Comparison of ENCODE assay signal across 8 cellular contexts in the genomic region with DNA sequence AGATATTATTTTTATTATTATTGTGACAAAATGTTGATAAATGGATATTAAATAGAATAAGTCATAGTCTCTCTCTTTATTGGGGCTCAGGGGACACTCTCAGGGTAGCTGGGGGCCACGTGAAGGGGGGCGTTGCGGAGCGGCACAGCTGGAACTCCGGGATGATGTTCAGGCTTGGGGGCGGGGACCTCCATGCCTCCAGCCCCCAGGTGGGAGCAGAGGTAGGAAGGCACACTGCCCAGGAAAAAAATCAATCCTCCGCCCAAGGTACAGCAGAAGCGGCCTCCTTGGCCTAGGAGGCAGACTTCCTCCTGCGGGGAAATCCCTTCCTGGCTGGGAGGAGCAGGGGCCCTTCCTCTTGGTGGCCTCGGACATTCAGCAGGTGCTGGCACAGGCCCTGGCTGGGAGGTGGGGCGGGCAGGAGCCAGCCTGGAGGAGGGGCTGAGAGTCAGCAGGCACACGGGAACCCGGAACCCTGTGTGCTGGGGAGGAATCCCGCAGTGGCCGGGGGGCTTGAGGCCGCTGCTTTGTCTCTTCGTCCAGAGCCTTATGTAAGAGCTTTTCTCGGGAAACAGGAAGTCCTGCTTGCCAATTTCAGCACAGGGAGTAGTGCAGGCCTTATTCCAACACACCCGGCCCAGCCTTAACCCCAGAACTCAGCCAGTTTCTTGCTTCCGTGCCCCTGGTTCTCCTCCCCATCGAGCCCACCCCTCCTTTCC. TPM values are rescaled to one million over a fixed set of nuclear protein-coding genes. Genes with fewer than 3 reads are reported as not detected.
DNase-seq lines count a peak whose midpoint lies in the region; ATAC-seq, FAIRE-seq and TF ChIP-seq lines count a peak whose summit lies in the region.

No MANE protein-coding gene starts in this region.

- peak; percentile 52 for ATAC-seq in RWPE2 (ENCODE audit: low read depth)
- ATAC-seq in HG03342 (IDR thresholded peaks at IDR 0.05; ENCODE audit: unreplicated experiment), result no peak

- H3K36me3 ChIP-seq in RWPE2 (ENCODE audit: low read depth), result no peaks in the 10 kb centered on the region; the same call in 1 of the 2 replicates
- H3K36me3 ChIP-seq in endocrine pancreas (ENCODE audit: control insufficient read depth, insufficient read depth, low read length), result no peaks in the 10 kb centered on the region
- H3K36me3 ChIP-seq in thymus (ENCODE audit: control insufficient read depth, insufficient read depth), result no peaks in the 10 kb centered on the region

- H3K27me3 ChIP-seq in RWPE2 (ENCODE audit: insufficient read depth, poor library complexity, severe bottlenecking) (no peaks in the 10 kb centered on the region), endocrine pancreas (ENCODE audit: control insufficient read depth, insufficient read depth, low read length) (no peaks in the 10 kb centered on the region), thymus (ENCODE audit: control insufficient read depth, insufficient read depth) (no peaks in the 10 kb centered on the region)

- H3K4me3 ChIP-seq in RWPE2 (ENCODE audit: severe bottlenecking) (peak overlapping the region; percentile 13), endocrine pancreas (ENCODE audit: control insufficient read depth, insufficient read depth, low read length) (no peak overlapping the region), thymus (ENCODE audit: low read length) (peak overlapping the region; percentile 27)

- peaks cover 17% of the 10 kb centered on the region for H3K4me1 ChIP-seq in RWPE2 (ENCODE audit: insufficient read depth, poor library complexity, severe bottlenecking)
- H3K4me1 ChIP-seq in endocrine pancreas (ENCODE audit: control insufficient read depth, insufficient read depth, low read length), result peaks cover 3% of the 10 kb centered on the region
- peaks cover 29% of the 10 kb centered on the region for H3K4me1 ChIP-seq in thymus (ENCODE audit: control insufficient read depth, insufficient read depth, low read length)

- WGBS in thymus, result 18% methylated on average over 21 of the region's 21 CpGs

- H3K27ac ChIP-seq in RWPE2 (ENCODE audit: poor library complexity, severe bottlenecking), result peak overlapping the region; percentile 76
- peak overlapping the region; percentile 74 for H3K27ac ChIP-seq in thymus (ENCODE audit: low read depth)

- H3K9ac ChIP-seq in endocrine pancreas (ENCODE audit: control insufficient read depth, insufficient read depth, low read length), result peak overlapping the region; percentile 82

- FAIRE-seq in H54 (lab: Jason Lieb, UNC), result no peak

- TF ChIP-seq CTCF in RWPE2 (IDR thresholded peaks at IDR 0.05; ENCODE audit: poor library complexity, severe bottlenecking), result peak; percentile 8

- TF ChIP-seq POLR2A in H54 (IDR thresholded peaks at IDR 0.05; ENCODE audit: low read depth, low read length), result no peak

- peak; percentile 68 for DNase-seq in CMK (ENCODE audit: low read depth)
- DNase-seq in H54 (ENCODE audit: insufficient read length, low spot score), result peak; percentile 71
- DNase-seq in RWPE2 (ENCODE audit: low spot score), result no peak
- DNase-seq in medulla oblongata (ENCODE audit: extremely low spot score), result peak; percentile 90
- no peak for DNase-seq in NCI-H1048 (lab: John Stamatoyannopoulos, UW)

- H3K9me3 ChIP-seq in RWPE2 (ENCODE audit: severe bottlenecking) (no peaks in the 10 kb centered on the region), endocrine pancreas (ENCODE audit: control insufficient read depth, low read length) (no peaks in the 10 kb centered on the region), thymus (ENCODE audit: control insufficient read depth) (no peaks in the 10 kb centered on the region)

RNA-seq across cellular contexts. Expression of a gene that starts 0.6 kb away (rescaled TPM):
- 19.6 TPM for polyA plus RNA-seq in thymus

RNA-seq across cellular contexts. Expression of a gene that starts 3.7 kb away (rescaled TPM):
- 44.7 TPM for polyA plus RNA-seq in thymus

RNA-seq across cellular contexts. Expression of a gene that starts 9.1 kb away (rescaled TPM):
- 21.3 TPM for polyA plus RNA-seq in thymus

RNA-seq across cellular contexts. Expression of a gene that starts 21.5 kb away (rescaled TPM):
- polyA plus RNA-seq in thymus, result 124 TPM

RNA-seq across cellular contexts. Expression of a gene that starts 25.7 kb away (rescaled TPM):
- polyA plus RNA-seq in thymus, result 48.0 TPM

Comparison
In these comparisons a context has a peak if more than half of its experiments do, and no peak if none do; other contexts are left out.
1. DNase-seq: peak in CMK (single experiment), H54 (single experiment) and medulla oblongata (single experiment); none in RWPE2 (single experiment) and NCI-H1048 (single experiment).